In the genomic region with DNA sequence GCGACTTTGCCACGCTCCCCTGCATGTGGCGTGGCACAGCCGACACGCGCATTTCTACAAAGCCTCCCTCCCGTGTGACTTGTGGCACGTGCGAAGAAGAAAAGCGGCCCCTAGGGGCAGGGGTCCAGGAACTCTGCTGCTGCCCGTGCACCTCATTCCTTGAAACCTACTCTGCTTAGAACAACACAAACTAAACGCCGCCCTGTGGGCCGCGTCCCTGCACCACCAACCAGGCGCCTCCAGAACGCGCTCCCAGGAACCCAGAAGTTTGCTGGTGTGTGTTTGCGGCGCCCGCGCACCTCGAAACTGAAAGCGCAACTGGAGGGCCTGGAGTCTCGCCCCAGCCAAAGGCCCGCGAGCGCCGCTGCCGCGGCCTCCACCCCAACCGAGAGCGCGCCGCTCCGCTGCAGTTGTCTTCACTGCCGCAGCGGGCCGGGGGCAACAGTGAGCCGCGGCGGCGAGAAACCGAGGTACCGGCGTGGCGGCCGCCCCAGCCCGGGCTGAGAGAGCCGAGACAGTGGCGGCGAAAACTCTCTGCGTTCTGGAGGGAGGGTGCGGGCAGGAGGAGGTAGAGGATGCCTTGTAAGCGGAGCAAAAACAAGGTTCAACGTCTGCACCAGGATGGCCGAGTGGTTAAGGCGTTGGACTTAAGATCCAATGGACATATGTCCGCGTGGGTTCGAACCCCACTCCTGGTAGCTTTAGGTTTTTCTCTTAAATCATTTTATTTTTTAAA, we compare ENCODE assay signal across 1 cellular context.
TF ChIP-seq lines count a peak whose summit lies in the region.

No MANE protein-coding gene starts in this region.

TF ChIP-seq in WTC11, 78 proteins besides CTCF, POLR2A, EP300 and RAD21 (continued from another document):
- TF ChIP-seq, protein P1, sequence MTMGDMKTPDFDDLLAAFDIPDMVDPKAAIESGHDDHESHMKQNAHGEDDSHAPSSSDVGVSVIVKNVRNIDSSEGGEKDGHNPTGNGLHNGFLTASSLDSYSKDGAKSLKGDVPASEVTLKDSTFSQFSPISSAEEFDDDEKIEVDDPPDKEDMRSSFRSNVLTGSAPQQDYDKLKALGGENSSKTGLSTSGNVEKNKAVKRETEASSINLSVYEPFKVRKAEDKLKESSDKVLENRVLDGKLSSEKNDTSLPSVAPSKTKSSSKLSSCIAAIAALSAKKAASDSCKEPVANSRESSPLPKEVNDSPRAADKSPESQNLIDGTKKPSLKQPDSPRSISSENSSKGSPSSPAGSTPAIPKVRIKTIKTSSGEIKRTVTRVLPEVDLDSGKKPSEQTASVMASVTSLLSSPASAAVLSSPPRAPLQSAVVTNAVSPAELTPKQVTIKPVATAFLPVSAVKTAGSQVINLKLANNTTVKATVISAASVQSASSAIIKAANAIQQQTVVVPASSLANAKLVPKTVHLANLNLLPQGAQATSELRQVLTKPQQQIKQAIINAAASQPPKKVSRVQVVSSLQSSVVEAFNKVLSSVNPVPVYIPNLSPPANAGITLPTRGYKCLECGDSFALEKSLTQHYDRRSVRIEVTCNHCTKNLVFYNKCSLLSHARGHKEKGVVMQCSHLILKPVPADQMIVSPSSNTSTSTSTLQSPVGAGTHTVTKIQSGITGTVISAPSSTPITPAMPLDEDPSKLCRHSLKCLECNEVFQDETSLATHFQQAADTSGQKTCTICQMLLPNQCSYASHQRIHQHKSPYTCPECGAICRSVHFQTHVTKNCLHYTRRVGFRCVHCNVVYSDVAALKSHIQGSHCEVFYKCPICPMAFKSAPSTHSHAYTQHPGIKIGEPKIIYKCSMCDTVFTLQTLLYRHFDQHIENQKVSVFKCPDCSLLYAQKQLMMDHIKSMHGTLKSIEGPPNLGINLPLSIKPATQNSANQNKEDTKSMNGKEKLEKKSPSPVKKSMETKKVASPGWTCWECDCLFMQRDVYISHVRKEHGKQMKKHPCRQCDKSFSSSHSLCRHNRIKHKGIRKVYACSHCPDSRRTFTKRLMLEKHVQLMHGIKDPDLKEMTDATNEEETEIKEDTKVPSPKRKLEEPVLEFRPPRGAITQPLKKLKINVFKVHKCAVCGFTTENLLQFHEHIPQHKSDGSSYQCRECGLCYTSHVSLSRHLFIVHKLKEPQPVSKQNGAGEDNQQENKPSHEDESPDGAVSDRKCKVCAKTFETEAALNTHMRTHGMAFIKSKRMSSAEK (CRISPR knock-in tag; IDR thresholded peaks at IDR 0.05; ENCODE audit: borderline replicate concordance), result peak; percentile 16; the same call in 1 of the 2 replicates
- TF ChIP-seq TCF7 (CRISPR knock-in tag; IDR thresholded peaks at IDR 0.05; ENCODE audit: low read depth), result 0 out of 2 replicates have a peak, but pooled peaks have one; percentile 51
- TF ChIP-seq SMAD3 (CRISPR knock-in tag; IDR thresholded peaks at IDR 0.05; ENCODE audit: borderline replicate concordance), result peak; percentile 67; the same call in 1 of the 2 replicates
- TF ChIP-seq FOXP1 (CRISPR knock-in tag; IDR thresholded peaks at IDR 0.05; ENCODE audit: borderline replicate concordance), result peak; percentile 89
- TF ChIP-seq RELA (CRISPR knock-in tag; IDR thresholded peaks at IDR 0.05; ENCODE audit: borderline replicate concordance), result 0 out of 2 replicates have a peak, but pooled peaks have one; percentile 35
- TF ChIP-seq KAT7 (CRISPR knock-in tag; IDR thresholded peaks at IDR 0.05; ENCODE audit: borderline replicate concordance), result peak; percentile 89; the same call in 1 of the 2 replicates
- no peak for TF ChIP-seq HMGA2 (CRISPR knock-in tag; IDR thresholded peaks at IDR 0.05)
- TF ChIP-seq GABPB1 (CRISPR knock-in tag; IDR thresholded peaks at IDR 0.05), result peak; percentile 74
- TF ChIP-seq, protein P2, sequence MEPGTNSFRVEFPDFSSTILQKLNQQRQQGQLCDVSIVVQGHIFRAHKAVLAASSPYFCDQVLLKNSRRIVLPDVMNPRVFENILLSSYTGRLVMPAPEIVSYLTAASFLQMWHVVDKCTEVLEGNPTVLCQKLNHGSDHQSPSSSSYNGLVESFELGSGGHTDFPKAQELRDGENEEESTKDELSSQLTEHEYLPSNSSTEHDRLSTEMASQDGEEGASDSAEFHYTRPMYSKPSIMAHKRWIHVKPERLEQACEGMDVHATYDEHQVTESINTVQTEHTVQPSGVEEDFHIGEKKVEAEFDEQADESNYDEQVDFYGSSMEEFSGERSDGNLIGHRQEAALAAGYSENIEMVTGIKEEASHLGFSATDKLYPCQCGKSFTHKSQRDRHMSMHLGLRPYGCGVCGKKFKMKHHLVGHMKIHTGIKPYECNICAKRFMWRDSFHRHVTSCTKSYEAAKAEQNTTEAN (CRISPR knock-in tag; IDR thresholded peaks at IDR 0.05), result peak; percentile 52; the same call in 1 of the 2 replicates
- peak; percentile 48 for TF ChIP-seq FOXK1 (CRISPR knock-in tag; IDR thresholded peaks at IDR 0.05)
- TF ChIP-seq SP1 (CRISPR knock-in tag; conservative IDR thresholded peaks at IDR 0.05), result peak; percentile 51
- no peak for TF ChIP-seq CBFB (CRISPR knock-in tag; IDR thresholded peaks at IDR 0.05; ENCODE audit: low read depth)
TF ChIP-seq in WTC11: peak in this region for 17.
